10 cellular contexts compared by ENCODE assay signal in the genomic region with DNA sequence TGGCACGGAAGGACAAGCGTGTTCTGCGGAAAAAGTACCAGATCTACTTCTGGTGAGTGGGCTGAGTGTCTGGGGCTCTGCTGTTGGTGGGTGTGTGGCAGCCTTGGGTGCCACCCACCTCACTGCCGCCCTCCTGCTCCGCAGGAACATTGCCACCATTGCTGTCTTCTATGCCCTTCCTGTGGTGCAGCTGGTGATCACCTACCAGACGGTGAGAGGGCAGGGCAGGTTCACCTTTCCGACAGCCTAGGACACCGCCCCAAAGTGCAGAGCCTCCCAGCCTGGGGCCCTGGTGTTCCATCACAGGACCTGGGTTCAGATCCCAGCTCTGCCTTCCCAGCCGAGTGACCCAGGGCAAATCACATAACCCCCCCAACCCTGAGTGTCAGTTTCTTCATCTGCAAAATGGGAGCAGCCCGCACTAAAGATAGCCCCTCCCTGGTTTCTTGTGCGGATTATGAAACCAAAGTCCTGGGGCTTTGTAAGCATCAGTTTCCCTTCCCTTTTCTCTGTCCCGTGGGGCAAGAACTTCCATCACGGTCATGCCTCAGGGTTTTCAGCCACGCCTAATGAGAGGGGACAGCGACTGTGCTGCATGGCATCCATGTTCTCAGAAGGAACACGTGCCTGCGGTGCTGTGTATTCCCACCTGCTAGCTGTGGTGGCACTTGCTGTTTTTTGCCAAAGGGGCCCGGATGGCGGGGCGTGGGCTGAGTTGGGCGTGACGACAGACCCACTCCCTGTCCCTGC. TPM values are rescaled to one million over a fixed set of nuclear protein-coding genes. Genes with fewer than 3 reads are reported as not detected.
DNase-seq lines count a peak whose midpoint lies in the region; ATAC-seq and TF ChIP-seq lines count a peak whose summit lies in the region.
"Had no signal": no experiment of that assay in that cellular context is flagged by ENCODE, and none has a peak within 500 bp of the region (broad histone marks: within the 10 kb centered on the region; RNA-seq: fewer than 3 reads in every experiment).

No MANE protein-coding gene starts in this region.

- H3K36me3 Mint-ChIP-seq in chondrocyte (ENCODE audit: low read depth): peaks cover 17% of the 10 kb centered on the region
- H3K36me3 Mint-ChIP-seq in neural progenitor cell: peaks cover 5% of the 10 kb centered on the region

- no peaks in the 10 kb centered on the region for H3K9me3 ChIP-seq in spleen
- no peaks in the 10 kb centered on the region for H3K9me3 ChIP-seq in neural progenitor cell (ENCODE audit: low read depth)
- H3K9me3 ChIP-seq: thyroid gland had no signal

- H3K4me1 Mint-ChIP-seq in chondrocyte (ENCODE audit: low read depth): no peaks in the 10 kb centered on the region
- no peaks in the 10 kb centered on the region for H3K4me1 Mint-ChIP-seq in neural progenitor cell

- WGBS in spleen, 5 donors: 57 to 77% (median 70%) methylated on average over 19 to 22 of the region's 22 CpGs

- peaks cover 0 to 76% (median 37%) of the 10 kb centered on the region in 6 donors for H3K4me1 ChIP-seq in spleen
- H3K4me1 ChIP-seq in neural progenitor cell: no peaks in the 10 kb centered on the region
- H3K4me1 ChIP-seq: thyroid gland had no signal

- peak; percentile 70 for DNase-seq in chondrocyte (ENCODE audit: low spot score)
- DNase-seq in spleen: peak; percentile 92
- DNase-seq in T-helper 1 cell: no peak
- DNase-seq in DMS153 (lab: John Stamatoyannopoulos, UW): no peak
- DNase-seq in NCI-H187 treated with DMSO at 0.1 percent for 48 hours (lab: John Stamatoyannopoulos, UW): no peak
- no peak for DNase-seq in neural progenitor cell (ENCODE audit: low spot score)
- DNase-seq: stimulated activated CD4-positive, alpha-beta T cell treated with anti-CD3 and anti-CD28 coated beads, Interleukin-12 subunit alpha, Interleukin-12 subunit beta, amount 100 ng/mL, for 4 hours had no signal

- peaks cover 2 to 98% (median 53%) of the 10 kb centered on the region in 6 donors for H3K36me3 ChIP-seq in spleen
- no peaks in the 10 kb centered on the region for H3K36me3 ChIP-seq in neural progenitor cell

- no peak overlapping the region for H3K4me3 Mint-ChIP-seq in chondrocyte (ENCODE audit: unreplicated experiment)
- no peak overlapping the region for H3K4me3 Mint-ChIP-seq in neural progenitor cell

- ATAC-seq in GM19023 (IDR thresholded peaks at IDR 0.05; ENCODE audit: unreplicated experiment) (peak; percentile 59), HG03095 (IDR thresholded peaks at IDR 0.05; ENCODE audit: unreplicated experiment) (peak; percentile 63)

- H3K27me3 ChIP-seq in spleen (replicated peaks in 1 of 7): no peaks in the 10 kb centered on the region
- no peaks in the 10 kb centered on the region for H3K27me3 ChIP-seq in neural progenitor cell
- H3K27me3 ChIP-seq: thyroid gland had no signal

- H3K4me3 ChIP-seq in spleen: peak overlapping the region in 1 of 8 donors; percentile 51
- no peak overlapping the region for H3K4me3 ChIP-seq in neural progenitor cell
- H3K4me3 ChIP-seq: thyroid gland had no signal

- intact Hi-C loops in spleen (cut with DNase I; ENCODE audit: low total_unique reads): no loop called here

- H3K27ac ChIP-seq in spleen (peak overlapping the region; percentile 36 to 88 (median 78)), neural progenitor cell (no peak overlapping the region)
- H3K27ac ChIP-seq: thyroid gland had no signal

- no peak overlapping the region for H2AFZ ChIP-seq in neural progenitor cell (replicated peaks)

- TF ChIP-seq POLR2A in spleen (IDR thresholded peaks at IDR 0.05): no peak

- H3K4me2 ChIP-seq in neural progenitor cell: no peak overlapping the region

- no peaks in the 10 kb centered on the region for H3F3A ChIP-seq in neural progenitor cell (ENCODE audit: low read depth)

- H3K27me3 Mint-ChIP-seq in chondrocyte (ENCODE audit: low read depth): no peaks in the 10 kb centered on the region
- H3K27me3 Mint-ChIP-seq in neural progenitor cell (ENCODE audit: insufficient read depth, low read depth): peaks cover 2% of the 10 kb centered on the region

- H3K79me2 ChIP-seq in neural progenitor cell (ENCODE audit: low read depth): no peaks in the 10 kb centered on the region

- no peaks in the 10 kb centered on the region for H4K20me1 ChIP-seq in neural progenitor cell (ENCODE audit: low read depth)

- H3K9me3 Mint-ChIP-seq in chondrocyte (ENCODE audit: low read depth): no peaks in the 10 kb centered on the region
- H3K9me3 Mint-ChIP-seq in neural progenitor cell: no peaks in the 10 kb centered on the region

- no peak for TF ChIP-seq CTCF in chondrocyte (IDR thresholded peaks at IDR 0.05)
- no peak for TF ChIP-seq CTCF in spleen (IDR thresholded peaks at IDR 0.05 in 8 of 11, conservative IDR thresholded peaks at IDR 0.05 in 3 of 11)
- TF ChIP-seq CTCF in neural progenitor cell (IDR thresholded peaks at IDR 0.05): no peak

- H3K9ac ChIP-seq in neural progenitor cell: no peak overlapping the region

- H3K27ac Mint-ChIP-seq in chondrocyte (ENCODE audit: unreplicated experiment) (no peak overlapping the region), neural progenitor cell (no peak overlapping the region)

RNA-seq across cellular contexts. Expression of gene TAGLN, which starts 9.8 kb away (rescaled TPM):
- total RNA-seq in chondrocyte: 854 to 4,666 TPM (median 4,556 TPM) in 3 replicates
- 1,000 to 10,000 TPM in 1 of 7 donors, 100 to 1,000 TPM in 6; 117 to 1,088 (median 328) TPM for total RNA-seq in spleen
- 100 to 1,000 TPM; 247 to 807 (median 469) TPM for polyA plus RNA-seq in spleen
- 24.5 and 34.0 TPM in 2 replicates for total RNA-seq in neural progenitor cell (ENCODE audit: low replicate concordance)

RNA-seq across cellular contexts. Expression of gene SIDT2, which starts 10.8 kb away (rescaled TPM):
- total RNA-seq in chondrocyte: 32.4 to 42.5 TPM (median 38.8 TPM) in 3 replicates
- total RNA-seq in spleen: 10 to 100 TPM; 40.3 to 83.8 (median 58.3) TPM
- 10 to 100 TPM; 21.3 to 36.0 (median 24.0) TPM for polyA plus RNA-seq in spleen
- 13.3 and 20.5 TPM in 2 replicates for total RNA-seq in neural progenitor cell (ENCODE audit: low replicate concordance)

RNA-seq across cellular contexts. Expression of gene PCSK7, which starts 42.5 kb away (rescaled TPM):
- total RNA-seq in chondrocyte: 42.8 to 71.0 TPM (median 43.0 TPM) in 3 replicates
- total RNA-seq in spleen: 100 to 1,000 TPM in 5 of 7 donors, 10 to 100 TPM in 2; 92.6 to 152 (median 117) TPM
- 10 to 100 TPM; 27.3 to 53.4 (median 52.3) TPM for polyA plus RNA-seq in spleen
- 14.2 and 36.6 TPM in 2 replicates for total RNA-seq in neural progenitor cell (ENCODE audit: low replicate concordance)

RNA-seq across cellular contexts. Expression of gene RNF214, which starts 43.1 kb away (rescaled TPM):
- total RNA-seq in chondrocyte (21.8 to 26.1 TPM (median 24.7 TPM) in 3 replicates), spleen (10 to 100 TPM; 13.1 to 29.6 (median 20.9) TPM), neural progenitor cell (ENCODE audit: low replicate concordance) (20.9 and 43.6 TPM in 2 replicates)
- polyA plus RNA-seq in spleen: 1 to 10 TPM; 5.6 to 9.9 (median 6.7) TPM

RNA-seq across cellular contexts. Expression of gene PAFAH1B2, which starts 45.3 kb away (rescaled TPM):
- total RNA-seq in chondrocyte: 85.4 to 98.0 TPM (median 90.5 TPM) in 3 replicates
- total RNA-seq in spleen: 10 to 100 TPM; 58.6 to 80.4 (median 67.2) TPM
- polyA plus RNA-seq in spleen: 10 to 100 TPM; 14.3 to 28.3 (median 16.2) TPM
- total RNA-seq in neural progenitor cell (ENCODE audit: low replicate concordance): 161 and 203 TPM in 2 replicates

Comparison
In these comparisons a context has a peak if more than half of its experiments do, and no peak if none do; other contexts are left out.
1. DNase-seq: peak in chondrocyte (single experiment) and spleen (single experiment); none in T-helper 1 cell (0 of 5), DMS153 (single experiment), NCI-H187 treated with DMSO at 0.1 percent for 48 hours (single experiment) and neural progenitor cell (single experiment).